Comparison of ENCODE assay signal across 11 cellular contexts in genomic region chr2:152657042-152657441, GRCh38.
A peak's percentile ranks its signal among the peaks of the same experiment; 100 is the strongest.
DNase-seq lines count a peak whose midpoint lies in the region; ATAC-seq and TF ChIP-seq lines count a peak whose summit lies in the region.
"Had no signal": no experiment of that assay in that cellular context is flagged by ENCODE, and none has a peak within 500 bp of the region (broad histone marks: within the 10 kb centered on the region; RNA-seq: fewer than 3 reads in every experiment).

No MANE protein-coding gene starts in this region.

- no peak for TF ChIP-seq CTCF in kidney epithelial cell (IDR thresholded peaks at IDR 0.05; ENCODE audit: insufficient read depth, low read length, poor library complexity, severe bottlenecking)

- no peaks in the 10 kb centered on the region for H3K27me3 ChIP-seq in kidney epithelial cell (ENCODE audit: control insufficient read depth, insufficient read depth, low read length)
- H3K27me3 ChIP-seq: suprapubic skin had no signal

- DNase-seq in kidney epithelial cell (ENCODE audit: low read depth), result peak; percentile 21
- no peak for DNase-seq in NCI-H82 (lab: John Stamatoyannopoulos, UW)
- no peak for DNase-seq in NCI-H2227 treated with DMSO at 0.1 percent for 48 hours (lab: John Stamatoyannopoulos, UW)
- no peak for DNase-seq in HCEC 1CT
- DNase-seq: COR-L47, KG1, lower lobe of right lung had no signal

- peaks cover under 1% of the 10 kb centered on the region for H3K36me3 ChIP-seq in kidney epithelial cell (ENCODE audit: control insufficient read depth, insufficient read depth, low read length)

- ATAC-seq in GM18861 (IDR thresholded peaks at IDR 0.05; ENCODE audit: unreplicated experiment), result peak; percentile 73
- ATAC-seq in GM21528 (IDR thresholded peaks at IDR 0.05; ENCODE audit: low FRiP score, unreplicated experiment), result peak; percentile 58
- ATAC-seq in HG03159 (IDR thresholded peaks at IDR 0.05; ENCODE audit: unreplicated experiment), result peak; percentile 51
- ATAC-seq: lower lobe of right lung had no signal

- no peak overlapping the region for H3K4me3 ChIP-seq in kidney epithelial cell (ENCODE audit: low read depth, low read length)
- H3K4me3 ChIP-seq: lower lobe of right lung, suprapubic skin had no signal
